Comparison of ENCODE assay signal across 1 cellular context in genomic region chr16:46839986-46840443, GRCh38.
TF ChIP-seq lines count a peak whose summit lies in the region.

No MANE protein-coding gene starts in this region.

TF ChIP-seq in HepG2, 621 proteins besides CTCF, POLR2A, EP300 and RAD21 (continued from another document and continues in another):
- TF ChIP-seq ZBTB21 (CRISPR knock-in tag; IDR thresholded peaks at IDR 0.05) (no peak), HIC2 (CRISPR knock-in tag; IDR thresholded peaks at IDR 0.05; ENCODE audit: low read depth) (no peak), TBX2 (CRISPR knock-in tag; IDR thresholded peaks at IDR 0.05; ENCODE audit: borderline replicate concordance) (peak; percentile 21; the same call in 1 of the 2 replicates), NFKB2 (CRISPR knock-in tag; IDR thresholded peaks at IDR 0.05; ENCODE audit: borderline replicate concordance) (no peak), GABPB1 (CRISPR knock-in tag; IDR thresholded peaks at IDR 0.05) (no peak), ZNF513 (CRISPR knock-in tag; conservative IDR thresholded peaks at IDR 0.05) (no peak), NCOR1 (IDR thresholded peaks at IDR 0.05; ENCODE audit: borderline replicate concordance, low read length) (peak; percentile 43; the same call in 1 of the 2 replicates), HOXA5 (CRISPR knock-in tag; IDR thresholded peaks at IDR 0.05) (no peak), PCBP1 (IDR thresholded peaks at IDR 0.05; ENCODE audit: borderline replicate concordance, low read depth, low read length) (no peak), ZNF780A (CRISPR knock-in tag; IDR thresholded peaks at IDR 0.05) (no peak), NBN (conservative IDR thresholded peaks at IDR 0.05) (no peak), TBX3 (IDR thresholded peaks at IDR 0.05; ENCODE audit: borderline replicate concordance) (peak; percentile 72; the same call in 1 of the 2 replicates), ZNF180 (CRISPR knock-in tag; IDR thresholded peaks at IDR 0.05; ENCODE audit: borderline replicate concordance, low read depth) (no peak), TAF1 (CRISPR knock-in tag; IDR thresholded peaks at IDR 0.05) (peak; percentile 41; the same call in 1 of the 2 replicates), FOXK1 (CRISPR knock-in tag; IDR thresholded peaks at IDR 0.05; ENCODE audit: borderline replicate concordance, low read depth) (peak; percentile 56; the same call in 1 of the 2 replicates), ARHGAP35 (CRISPR knock-in tag; IDR thresholded peaks at IDR 0.05; ENCODE audit: borderline replicate concordance) (no peak), MXD3 (CRISPR knock-in tag; IDR thresholded peaks at IDR 0.05) (no peak), ZNF34 (CRISPR knock-in tag; IDR thresholded peaks at IDR 0.05; ENCODE audit: borderline replicate concordance) (no peak), CENPX (CRISPR knock-in tag; IDR thresholded peaks at IDR 0.05) (no peak), BRF2 (CRISPR knock-in tag; IDR thresholded peaks at IDR 0.05) (no peak), NR2C2 (CRISPR knock-in tag; IDR thresholded peaks at IDR 0.05; ENCODE audit: borderline replicate concordance) (no peak), MYC (CRISPR knock-in tag; IDR thresholded peaks at IDR 0.05; ENCODE audit: borderline replicate concordance) (no peak), ZNF644 (CRISPR knock-in tag; IDR thresholded peaks at IDR 0.05; ENCODE audit: low read depth) (0 out of 2 replicates have a peak, but pooled peaks have one; percentile 68), ZMYM3 (CRISPR knock-in tag; IDR thresholded peaks at IDR 0.05) (0 out of 2 replicates have a peak, but pooled peaks have one; percentile 22), ZBTB3 (CRISPR knock-in tag; IDR thresholded peaks at IDR 0.05; ENCODE audit: borderline replicate concordance, low read depth) (0 out of 2 replicates have a peak, but pooled peaks have one; percentile 45), ZNF274 (CRISPR knock-in tag; IDR thresholded peaks at IDR 0.05) (no peak), PAWR (CRISPR knock-in tag; IDR thresholded peaks at IDR 0.05; ENCODE audit: borderline replicate concordance) (no peak), ZNF225 (CRISPR knock-in tag; IDR thresholded peaks at IDR 0.05) (no peak), HMGXB4 (CRISPR knock-in tag; IDR thresholded peaks at IDR 0.05; ENCODE audit: borderline replicate concordance in 1 of 2, low read depth in 1 of 2) (0 out of 4 replicates have a peak, but pooled peaks of 1 of the 2 experiments have one; percentile 30), ZNF138 (CRISPR knock-in tag; IDR thresholded peaks at IDR 0.05; ENCODE audit: low read depth) (no peak), KDM4B (CRISPR knock-in tag; IDR thresholded peaks at IDR 0.05) (0 out of 2 replicates have a peak, but pooled peaks have one; percentile 19), SMARCE1 (IDR thresholded peaks at IDR 0.05; ENCODE audit: borderline replicate concordance) (no peak), FOXK2 (IDR thresholded peaks at IDR 0.05) (no peak), IKZF1 (IDR thresholded peaks at IDR 0.05) (no peak), MLLT10 (CRISPR knock-in tag; IDR thresholded peaks at IDR 0.05) (no peak), SCMH1 (CRISPR knock-in tag; IDR thresholded peaks at IDR 0.05; ENCODE audit: borderline replicate concordance) (no peak), HHEX (CRISPR knock-in tag; IDR thresholded peaks at IDR 0.05) (no peak), ZBTB1 (CRISPR knock-in tag; IDR thresholded peaks at IDR 0.05; ENCODE audit: borderline replicate concordance) (no peak), MEIS1 (CRISPR knock-in tag; IDR thresholded peaks at IDR 0.05; ENCODE audit: borderline replicate concordance) (no peak; the same call in 1 of the 2 replicates), ZNF598 (CRISPR knock-in tag; IDR thresholded peaks at IDR 0.05; ENCODE audit: borderline replicate concordance) (no peak), SP1 (IDR thresholded peaks at IDR 0.05) (no peak), SP1 (CRISPR knock-in tag; IDR thresholded peaks at IDR 0.05) (no peak), ZBTB44 (CRISPR knock-in tag; IDR thresholded peaks at IDR 0.05) (0 out of 2 replicates have a peak, but pooled peaks have one; percentile 22), ZNF501 (CRISPR knock-in tag; IDR thresholded peaks at IDR 0.05) (no peak), SMC3 (IDR thresholded peaks at IDR 0.05; ENCODE audit: low read length) (no peak), FOXJ3 (CRISPR knock-in tag; IDR thresholded peaks at IDR 0.05; ENCODE audit: borderline replicate concordance) (peak; percentile 27; the same call in 1 of the 2 replicates), ZNF83 (CRISPR knock-in tag; IDR thresholded peaks at IDR 0.05; ENCODE audit: borderline replicate concordance) (no peak), ZNF264 (CRISPR knock-in tag; IDR thresholded peaks at IDR 0.05) (0 out of 2 replicates have a peak, but pooled peaks have one; percentile 50), U2AF2 (IDR thresholded peaks at IDR 0.05; ENCODE audit: low read depth, low read length) (no peak), RBM39 (IDR thresholded peaks at IDR 0.05; ENCODE audit: low read depth, low read length, poor library complexity, severe bottlenecking) (no peak), STAT6 (CRISPR knock-in tag; IDR thresholded peaks at IDR 0.05; ENCODE audit: borderline replicate concordance) (0 out of 2 replicates have a peak, but pooled peaks have one; percentile 22)
- TF ChIP-seq, protein P1, sequence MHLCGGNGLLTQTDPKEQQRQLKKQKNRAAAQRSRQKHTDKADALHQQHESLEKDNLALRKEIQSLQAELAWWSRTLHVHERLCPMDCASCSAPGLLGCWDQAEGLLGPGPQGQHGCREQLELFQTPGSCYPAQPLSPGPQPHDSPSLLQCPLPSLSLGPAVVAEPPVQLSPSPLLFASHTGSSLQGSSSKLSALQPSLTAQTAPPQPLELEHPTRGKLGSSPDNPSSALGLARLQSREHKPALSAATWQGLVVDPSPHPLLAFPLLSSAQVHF (CRISPR knock-in tag; IDR thresholded peaks at IDR 0.05): no peak
- TF ChIP-seq, protein P2, sequence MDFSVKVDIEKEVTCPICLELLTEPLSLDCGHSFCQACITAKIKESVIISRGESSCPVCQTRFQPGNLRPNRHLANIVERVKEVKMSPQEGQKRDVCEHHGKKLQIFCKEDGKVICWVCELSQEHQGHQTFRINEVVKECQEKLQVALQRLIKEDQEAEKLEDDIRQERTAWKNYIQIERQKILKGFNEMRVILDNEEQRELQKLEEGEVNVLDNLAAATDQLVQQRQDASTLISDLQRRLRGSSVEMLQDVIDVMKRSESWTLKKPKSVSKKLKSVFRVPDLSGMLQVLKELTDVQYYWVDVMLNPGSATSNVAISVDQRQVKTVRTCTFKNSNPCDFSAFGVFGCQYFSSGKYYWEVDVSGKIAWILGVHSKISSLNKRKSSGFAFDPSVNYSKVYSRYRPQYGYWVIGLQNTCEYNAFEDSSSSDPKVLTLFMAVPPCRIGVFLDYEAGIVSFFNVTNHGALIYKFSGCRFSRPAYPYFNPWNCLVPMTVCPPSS (IDR thresholded peaks at IDR 0.05): no peak
- TF ChIP-seq, protein P3, sequence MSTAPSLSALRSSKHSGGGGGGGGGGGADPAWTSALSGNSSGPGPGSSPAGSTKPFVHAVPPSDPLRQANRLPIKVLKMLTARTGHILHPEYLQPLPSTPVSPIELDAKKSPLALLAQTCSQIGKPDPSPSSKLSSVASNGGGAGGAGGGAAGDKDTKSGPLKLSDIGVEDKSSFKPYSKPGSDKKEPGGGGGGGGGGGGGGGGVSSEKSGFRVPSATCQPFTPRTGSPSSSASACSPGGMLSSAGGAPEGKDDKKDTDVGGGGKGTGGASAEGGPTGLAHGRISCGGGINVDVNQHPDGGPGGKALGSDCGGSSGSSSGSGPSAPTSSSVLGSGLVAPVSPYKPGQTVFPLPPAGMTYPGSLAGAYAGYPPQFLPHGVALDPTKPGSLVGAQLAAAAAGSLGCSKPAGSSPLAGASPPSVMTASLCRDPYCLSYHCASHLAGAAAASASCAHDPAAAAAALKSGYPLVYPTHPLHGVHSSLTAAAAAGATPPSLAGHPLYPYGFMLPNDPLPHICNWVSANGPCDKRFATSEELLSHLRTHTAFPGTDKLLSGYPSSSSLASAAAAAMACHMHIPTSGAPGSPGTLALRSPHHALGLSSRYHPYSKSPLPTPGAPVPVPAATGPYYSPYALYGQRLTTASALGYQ (CRISPR knock-in tag; IDR thresholded peaks at IDR 0.05): 0 out of 2 replicates have a peak, but pooled peaks have one; percentile 26
- TF ChIP-seq, protein P4, sequence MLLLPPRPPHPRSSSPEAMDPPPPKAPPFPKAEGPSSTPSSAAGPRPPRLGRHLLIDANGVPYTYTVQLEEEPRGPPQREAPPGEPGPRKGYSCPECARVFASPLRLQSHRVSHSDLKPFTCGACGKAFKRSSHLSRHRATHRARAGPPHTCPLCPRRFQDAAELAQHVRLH (CRISPR knock-in tag; IDR thresholded peaks at IDR 0.05; ENCODE audit: borderline replicate concordance, low read depth): peak; percentile 67
